Comparison of ENCODE assay signal across 1 cellular context in genomic region chr4:39324897-39325613, GRCh38.
TF ChIP-seq lines count a peak whose summit lies in the region.

No MANE protein-coding gene starts in this region.

TF ChIP-seq in HepG2, 621 proteins besides CTCF, POLR2A, EP300 and RAD21 (continues in another document):
- peak; percentile 61; the same call in 1 of the 2 replicates for TF ChIP-seq SNAPC2 (CRISPR knock-in tag; IDR thresholded peaks at IDR 0.05)
- no peak for TF ChIP-seq DNMT1 (CRISPR knock-in tag; IDR thresholded peaks at IDR 0.05)
- no peak for TF ChIP-seq THRA (CRISPR knock-in tag; IDR thresholded peaks at IDR 0.05; ENCODE audit: borderline replicate concordance)
- TF ChIP-seq, protein P1, sequence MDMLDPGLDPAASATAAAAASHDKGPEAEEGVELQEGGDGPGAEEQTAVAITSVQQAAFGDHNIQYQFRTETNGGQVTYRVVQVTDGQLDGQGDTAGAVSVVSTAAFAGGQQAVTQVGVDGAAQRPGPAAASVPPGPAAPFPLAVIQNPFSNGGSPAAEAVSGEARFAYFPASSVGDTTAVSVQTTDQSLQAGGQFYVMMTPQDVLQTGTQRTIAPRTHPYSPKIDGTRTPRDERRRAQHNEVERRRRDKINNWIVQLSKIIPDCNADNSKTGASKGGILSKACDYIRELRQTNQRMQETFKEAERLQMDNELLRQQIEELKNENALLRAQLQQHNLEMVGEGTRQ (IDR thresholded peaks at IDR 0.05; ENCODE audit: low read depth, low read length) = no peak
- TF ChIP-seq, protein P1 (CRISPR knock-in tag; IDR thresholded peaks at IDR 0.05; ENCODE audit: borderline replicate concordance) = peak; percentile 28; the same call in 1 of the 2 replicates
- TF ChIP-seq DNMT3B (CRISPR knock-in tag; conservative IDR thresholded peaks at IDR 0.05) = no peak
- peak; percentile 36; the same call in 1 of the 2 replicates for TF ChIP-seq RCOR2 (CRISPR knock-in tag; IDR thresholded peaks at IDR 0.05)
- TF ChIP-seq, protein P2, sequence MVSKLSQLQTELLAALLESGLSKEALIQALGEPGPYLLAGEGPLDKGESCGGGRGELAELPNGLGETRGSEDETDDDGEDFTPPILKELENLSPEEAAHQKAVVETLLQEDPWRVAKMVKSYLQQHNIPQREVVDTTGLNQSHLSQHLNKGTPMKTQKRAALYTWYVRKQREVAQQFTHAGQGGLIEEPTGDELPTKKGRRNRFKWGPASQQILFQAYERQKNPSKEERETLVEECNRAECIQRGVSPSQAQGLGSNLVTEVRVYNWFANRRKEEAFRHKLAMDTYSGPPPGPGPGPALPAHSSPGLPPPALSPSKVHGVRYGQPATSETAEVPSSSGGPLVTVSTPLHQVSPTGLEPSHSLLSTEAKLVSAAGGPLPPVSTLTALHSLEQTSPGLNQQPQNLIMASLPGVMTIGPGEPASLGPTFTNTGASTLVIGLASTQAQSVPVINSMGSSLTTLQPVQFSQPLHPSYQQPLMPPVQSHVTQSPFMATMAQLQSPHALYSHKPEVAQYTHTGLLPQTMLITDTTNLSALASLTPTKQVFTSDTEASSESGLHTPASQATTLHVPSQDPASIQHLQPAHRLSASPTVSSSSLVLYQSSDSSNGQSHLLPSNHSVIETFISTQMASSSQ (IDR thresholded peaks at IDR 0.05; ENCODE audit: low read depth) = peak; percentile 37; the same call in 1 of the 2 replicates
- TF ChIP-seq, protein P2 (CRISPR knock-in tag; IDR thresholded peaks at IDR 0.05; ENCODE audit: borderline replicate concordance) = no peak; the same call in 1 of the 2 replicates
- TF ChIP-seq ZFP91 (CRISPR knock-in tag; IDR thresholded peaks at IDR 0.05; ENCODE audit: borderline replicate concordance) = no peak
- no peak for TF ChIP-seq PCBP1 (IDR thresholded peaks at IDR 0.05; ENCODE audit: borderline replicate concordance, low read depth, low read length)
- TF ChIP-seq ZBTB7A (CRISPR knock-in tag; IDR thresholded peaks at IDR 0.05) = no peak
- TF ChIP-seq ZNF746 (CRISPR knock-in tag; IDR thresholded peaks at IDR 0.05) = no peak
- no peak for TF ChIP-seq ZNF253 (CRISPR knock-in tag; IDR thresholded peaks at IDR 0.05; ENCODE audit: borderline replicate concordance)
- no peak for TF ChIP-seq GLMP (CRISPR knock-in tag; IDR thresholded peaks at IDR 0.05; ENCODE audit: borderline replicate concordance)
- TF ChIP-seq, protein P3, sequence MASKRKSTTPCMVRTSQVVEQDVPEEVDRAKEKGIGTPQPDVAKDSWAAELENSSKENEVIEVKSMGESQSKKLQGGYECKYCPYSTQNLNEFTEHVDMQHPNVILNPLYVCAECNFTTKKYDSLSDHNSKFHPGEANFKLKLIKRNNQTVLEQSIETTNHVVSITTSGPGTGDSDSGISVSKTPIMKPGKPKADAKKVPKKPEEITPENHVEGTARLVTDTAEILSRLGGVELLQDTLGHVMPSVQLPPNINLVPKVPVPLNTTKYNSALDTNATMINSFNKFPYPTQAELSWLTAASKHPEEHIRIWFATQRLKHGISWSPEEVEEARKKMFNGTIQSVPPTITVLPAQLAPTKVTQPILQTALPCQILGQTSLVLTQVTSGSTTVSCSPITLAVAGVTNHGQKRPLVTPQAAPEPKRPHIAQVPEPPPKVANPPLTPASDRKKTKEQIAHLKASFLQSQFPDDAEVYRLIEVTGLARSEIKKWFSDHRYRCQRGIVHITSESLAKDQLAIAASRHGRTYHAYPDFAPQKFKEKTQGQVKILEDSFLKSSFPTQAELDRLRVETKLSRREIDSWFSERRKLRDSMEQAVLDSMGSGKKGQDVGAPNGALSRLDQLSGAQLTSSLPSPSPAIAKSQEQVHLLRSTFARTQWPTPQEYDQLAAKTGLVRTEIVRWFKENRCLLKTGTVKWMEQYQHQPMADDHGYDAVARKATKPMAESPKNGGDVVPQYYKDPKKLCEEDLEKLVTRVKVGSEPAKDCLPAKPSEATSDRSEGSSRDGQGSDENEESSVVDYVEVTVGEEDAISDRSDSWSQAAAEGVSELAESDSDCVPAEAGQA (IDR thresholded peaks at IDR 0.05; ENCODE audit: low read depth) = no peak
- TF ChIP-seq, protein P3 (CRISPR knock-in tag; IDR thresholded peaks at IDR 0.05; ENCODE audit: borderline replicate concordance) = no peak
- TF ChIP-seq TERF1 (CRISPR knock-in tag; IDR thresholded peaks at IDR 0.05) = no peak
- no peak for TF ChIP-seq ZMAT5 (CRISPR knock-in tag; IDR thresholded peaks at IDR 0.05; ENCODE audit: borderline replicate concordance, low read depth)
- no peak for TF ChIP-seq PHF20 (CRISPR knock-in tag; IDR thresholded peaks at IDR 0.05)
- peak; percentile 20; the same call in 1 of the 2 replicates for TF ChIP-seq ZNF644 (CRISPR knock-in tag; IDR thresholded peaks at IDR 0.05; ENCODE audit: low read depth)
- no peak for TF ChIP-seq ZBTB1 (CRISPR knock-in tag; IDR thresholded peaks at IDR 0.05; ENCODE audit: borderline replicate concordance)
- no peak for TF ChIP-seq ZNF878 (CRISPR knock-in tag; IDR thresholded peaks at IDR 0.05)
- no peak for TF ChIP-seq FOXC1 (CRISPR knock-in tag; IDR thresholded peaks at IDR 0.05; ENCODE audit: borderline replicate concordance)
- no peak for TF ChIP-seq KLF12 (CRISPR knock-in tag; IDR thresholded peaks at IDR 0.05; ENCODE audit: borderline replicate concordance)
- no peak for TF ChIP-seq IKZF1 (IDR thresholded peaks at IDR 0.05)
- TF ChIP-seq, protein P4, sequence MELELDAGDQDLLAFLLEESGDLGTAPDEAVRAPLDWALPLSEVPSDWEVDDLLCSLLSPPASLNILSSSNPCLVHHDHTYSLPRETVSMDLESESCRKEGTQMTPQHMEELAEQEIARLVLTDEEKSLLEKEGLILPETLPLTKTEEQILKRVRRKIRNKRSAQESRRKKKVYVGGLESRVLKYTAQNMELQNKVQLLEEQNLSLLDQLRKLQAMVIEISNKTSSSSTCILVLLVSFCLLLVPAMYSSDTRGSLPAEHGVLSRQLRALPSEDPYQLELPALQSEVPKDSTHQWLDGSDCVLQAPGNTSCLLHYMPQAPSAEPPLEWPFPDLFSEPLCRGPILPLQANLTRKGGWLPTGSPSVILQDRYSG (CRISPR knock-in tag; IDR thresholded peaks at IDR 0.05) = no peak
- TF ChIP-seq REL (CRISPR knock-in tag; conservative IDR thresholded peaks at IDR 0.05) = no peak
- TF ChIP-seq KDM3A (CRISPR knock-in tag; IDR thresholded peaks at IDR 0.05; ENCODE audit: low read depth) = no peak
- 0 out of 2 replicates have a peak, but pooled peaks have one; percentile 38 for TF ChIP-seq HNF1B (CRISPR knock-in tag; IDR thresholded peaks at IDR 0.05)
- TF ChIP-seq FOSL2 (CRISPR knock-in tag; IDR thresholded peaks at IDR 0.05) = 0 out of 2 replicates have a peak, but pooled peaks have one; percentile 17
- no peak for TF ChIP-seq ZNF549 (CRISPR knock-in tag; IDR thresholded peaks at IDR 0.05)
- TF ChIP-seq BCL3 (CRISPR knock-in tag; IDR thresholded peaks at IDR 0.05) = no peak
